In genomic region chr7:16962986-16963385, GRCh38 we compare ENCODE assay signal across 19 cellular contexts.
DNase-seq lines count a peak whose midpoint lies in the region; ATAC-seq and TF ChIP-seq lines count a peak whose summit lies in the region.
"Had no signal": no experiment of that assay in that cellular context is flagged by ENCODE, and none has a peak within 500 bp of the region (broad histone marks: within the 10 kb centered on the region; RNA-seq: fewer than 3 reads in every experiment).

No MANE protein-coding gene starts in this region.

- H3K9ac ChIP-seq in smooth muscle cell (ENCODE audit: low read depth), result no peak overlapping the region

- H3K9me3 ChIP-seq in smooth muscle cell (replicated peaks; ENCODE audit: low read depth) (no peaks in the 10 kb centered on the region), sigmoid colon (no peaks in the 10 kb centered on the region)
- H3K9me3 ChIP-seq: BE2C, Peyer's patch had no signal

- H3K79me2 ChIP-seq in smooth muscle cell (ENCODE audit: low read depth), result no peaks in the 10 kb centered on the region

- no peak for TF ChIP-seq EP300 in sigmoid colon (IDR thresholded peaks at IDR 0.05)

- H3F3A ChIP-seq in smooth muscle cell (ENCODE audit: low read depth), result peaks cover 11% of the 10 kb centered on the region

- no peak for ATAC-seq in left cardiac atrium
- ATAC-seq: K562, SK-N-SH treated with all-trans-retinoic acid at 6 μM for 48 hours had no signal

- peak overlapping the region; percentile 3 for H2AFZ ChIP-seq in smooth muscle cell (ENCODE audit: low read depth)

- H3K27me3 ChIP-seq in smooth muscle cell (ENCODE audit: low read depth) (no peaks in the 10 kb centered on the region), sigmoid colon (no peaks in the 10 kb centered on the region)
- H3K27me3 ChIP-seq: BE2C, Peyer's patch had no signal

- H3K4me1 ChIP-seq in smooth muscle cell (ENCODE audit: low read depth) (peaks cover 11% of the 10 kb centered on the region), sigmoid colon (peaks cover 0 to 14% (median 2%) of the 10 kb centered on the region in 4 donors)
- H3K4me1 ChIP-seq: BE2C, Peyer's patch had no signal

- peak; percentile 28 for DNase-seq in NCI-H1436 (lab: John Stamatoyannopoulos, UW)
- peak; percentile 18 for DNase-seq in NCI-H524 treated with DMSO at 0.1 percent for 48 hours (lab: John Stamatoyannopoulos, UW)
- DNase-seq in dermis blood vessel endothelial cell, result peak; percentile 19
- no peak for DNase-seq in smooth muscle cell (lab: John Stamatoyannopoulos, UW; ENCODE audit: unreplicated experiment)
- DNase-seq in sigmoid colon, result no peak
- no peak for DNase-seq in left cardiac atrium
- no peak for DNase-seq in midbrain (lab: John Stamatoyannopoulos, UW)
- DNase-seq in HK-2 (ENCODE audit: unreplicated experiment), result no peak
- DNase-seq: BE2C, DND-41, GF-D8, NCI-H1048, NCI-H187, NCI-H510A treated with DMSO at 0.1 percent for 48 hours, Peyer's patch, SHP77 had no signal

- no peaks in the 10 kb centered on the region for H3K36me3 ChIP-seq in smooth muscle cell (ENCODE audit: low read depth)
- no peaks in the 10 kb centered on the region for H3K36me3 ChIP-seq in sigmoid colon
- H3K36me3 ChIP-seq: BE2C, Peyer's patch had no signal

- intact Hi-C loops in sigmoid colon (cut with DNase I), result no loop called here
- intact Hi-C loops in left cardiac atrium (cut with DNase I), result no loop called here

- no peak for TF ChIP-seq CTCF in smooth muscle cell (IDR thresholded peaks at IDR 0.05; ENCODE audit: borderline replicate concordance, insufficient read depth, poor library complexity, severe bottlenecking)
- TF ChIP-seq CTCF in sigmoid colon (IDR thresholded peaks at IDR 0.05), result no peak

- WGBS in smooth muscle cell (ENCODE audit: low lambda C conversion rate), result 30% methylated on average over 4 of the region's 4 CpGs
- WGBS in sigmoid colon, 2 donors, result 32 to 79% methylated on average over 4 of the region's 4 CpGs

- H3K4me3 ChIP-seq in smooth muscle cell (no peak overlapping the region), sigmoid colon (no peak overlapping the region)
- H3K4me3 ChIP-seq: K562, Peyer's patch had no signal

- peak overlapping the region; percentile 37 for H3K27ac ChIP-seq in smooth muscle cell (ENCODE audit: low read depth)
- no peak overlapping the region for H3K27ac ChIP-seq in sigmoid colon
- H3K27ac ChIP-seq: HL-60, Peyer's patch had no signal

- TF ChIP-seq POLR2A in sigmoid colon (IDR thresholded peaks at IDR 0.05), result no peak

- no peak overlapping the region for H3K4me2 ChIP-seq in smooth muscle cell

- H4K20me1 ChIP-seq in smooth muscle cell (ENCODE audit: low read depth), result no peaks in the 10 kb centered on the region

Comparison
In these comparisons a context has a peak if more than half of its experiments do, and no peak if none do; other contexts are left out.
1. DNase-seq: peak in NCI-H1436 (single experiment), NCI-H524 treated with DMSO at 0.1 percent for 48 hours (single experiment) and dermis blood vessel endothelial cell (single experiment); none in smooth muscle cell (single experiment), sigmoid colon (single experiment), left cardiac atrium (single experiment), midbrain (single experiment) and HK-2 (single experiment).